In the genomic region with DNA sequence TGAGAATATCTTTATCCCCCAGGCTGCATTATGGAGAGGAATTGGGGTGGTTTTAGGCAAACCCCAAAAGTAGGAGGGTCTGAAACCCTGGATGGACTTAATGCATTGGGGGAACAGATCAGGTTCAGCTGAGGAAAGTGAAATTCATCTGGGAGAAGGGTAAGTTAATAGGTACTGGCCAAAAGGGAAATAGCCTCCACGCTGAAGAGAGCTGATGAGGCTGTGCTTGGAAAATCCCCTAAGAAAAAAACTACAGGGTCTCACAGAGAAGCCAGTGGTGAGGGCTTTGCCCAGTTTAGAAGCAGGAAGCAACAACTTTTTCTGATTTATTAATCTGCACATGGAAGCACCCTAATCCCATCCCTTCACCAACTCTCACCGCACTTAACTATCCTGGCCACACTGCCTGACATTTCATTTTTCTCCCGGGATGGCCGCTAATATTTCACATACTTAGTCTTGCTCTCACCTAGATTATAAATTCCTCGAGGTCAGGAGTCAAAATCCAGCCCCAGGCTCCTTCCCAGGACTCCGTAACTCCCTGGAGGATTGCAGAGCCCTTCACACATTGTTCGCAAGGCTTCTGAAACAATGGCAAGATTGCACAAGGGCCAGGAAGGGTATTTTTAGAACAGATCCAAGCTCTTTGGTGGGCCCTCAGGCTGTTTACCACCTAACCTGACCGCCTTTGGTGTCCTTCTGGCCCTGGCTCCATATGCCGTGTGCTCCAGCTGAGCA, we compare ENCODE assay signal across 12 cellular contexts.
A peak's percentile ranks its signal among the peaks of the same experiment; 100 is the strongest.
DNase-seq lines count a peak whose midpoint lies in the region; ATAC-seq and TF ChIP-seq lines count a peak whose summit lies in the region.
"Had no signal": no experiment of that assay in that cellular context is flagged by ENCODE, and none has a peak within 500 bp of the region (broad histone marks: within the 10 kb centered on the region; RNA-seq: fewer than 3 reads in every experiment).

No MANE protein-coding gene starts in this region.

- H3K27me3 ChIP-seq in heart left ventricle (no peaks in the 10 kb centered on the region), thyroid gland (no peaks in the 10 kb centered on the region)

- peaks cover 28 to 98% (median 79%) of the 10 kb centered on the region in 12 donors for H3K4me1 ChIP-seq in heart left ventricle
- peaks cover 65 to 74% of the 10 kb centered on the region in 2 donors for H3K4me1 ChIP-seq in thyroid gland

- TF ChIP-seq POLR2A in heart left ventricle (IDR thresholded peaks at IDR 0.05) (no peak), thyroid gland (IDR thresholded peaks at IDR 0.05) (no peak)

- DNase-seq in heart left ventricle (no peak), Right ventricle myocardium inferior (ENCODE audit: missing footprints) (no peak), thyroid gland (no peak), NCI-H2029 treated with DMSO at 0.1 percent for 48 hours (lab: John Stamatoyannopoulos, UW) (no peak), COLO829 (ENCODE audit: low spot score) (no peak), germinal center (ENCODE audit: low spot score) (no peak)
- DNase-seq: NCI-H146; NCI-H510A; stimulated activated CD4-positive, alpha-beta T cell treated with anti-CD3 and anti-CD28 coated beads, Interleukin-12 subunit alpha, Interleukin-12 subunit beta, amount 100 ng/mL, for 4 hours; WERI-Rb-1 had no signal

- no peaks in the 10 kb centered on the region for H3K36me3 Mint-ChIP-seq in nephron (ENCODE audit: low read depth)

- H3K9me3 Mint-ChIP-seq in nephron: no peaks in the 10 kb centered on the region

- H3K27ac ChIP-seq in heart left ventricle (peak overlapping the region; percentile 65 to 99 (median 98)), cingulate gyrus (ENCODE audit: low read depth, low read length) (peak overlapping the region; percentile 29), thyroid gland (peak overlapping the region; percentile 95 to 98 (median 97))
- H3K27ac ChIP-seq: WERI-Rb-1 had no signal

- ATAC-seq in heart left ventricle: no peak
- ATAC-seq in Right ventricle myocardium inferior: no peak

- H3K4me3 Mint-ChIP-seq in nephron: no peak overlapping the region

- H3K27me3 Mint-ChIP-seq in nephron (ENCODE audit: low read depth): no peaks in the 10 kb centered on the region

- TF ChIP-seq CTCF in heart left ventricle (IDR thresholded peaks at IDR 0.05) (no peak), nephron (IDR thresholded peaks at IDR 0.05; ENCODE audit: unreplicated experiment in 3 of 3) (no peak), thyroid gland (IDR thresholded peaks at IDR 0.05) (no peak)

- H3K36me3 ChIP-seq in heart left ventricle (no peaks in the 10 kb centered on the region), thyroid gland (no peaks in the 10 kb centered on the region)
- H3K36me3 ChIP-seq: WERI-Rb-1 had no signal

- peaks cover 94% of the 10 kb centered on the region for H3K4me1 Mint-ChIP-seq in nephron

- intact Hi-C loops in heart left ventricle (cut with DNase I) (loop anchor here in 9 of 10 donors (5.0 to 10.0 kb wide), 7 partner anchors 38 to 375 kb away; no protein-coding TSS in a partner anchor), Right ventricle myocardium inferior (cut with DNase I) (loop anchor here (2.0 to 5.0 kb wide), 4 partner anchors 42 to 537 kb away; no protein-coding TSS in a partner anchor), thyroid gland (cut with DNase I) (loop anchor here (5.0 kb wide), 1 partner anchor 67 kb away; no protein-coding TSS in a partner anchor)

- H3K4me3 ChIP-seq in heart left ventricle: no peak overlapping the region
- H3K4me3 ChIP-seq in thyroid gland (replicated peaks in 1 of 3): no peak overlapping the region

- H3K9me3 ChIP-seq in heart left ventricle (no peaks in the 10 kb centered on the region), thyroid gland (no peaks in the 10 kb centered on the region)

- WGBS in heart left ventricle, 4 donors: 73 to 84% (median 80%) methylated on average over 9 of the region's 9 CpGs
- WGBS in thyroid gland, 2 donors: 89 to 91% methylated on average over 9 of the region's 9 CpGs

- H3K27ac Mint-ChIP-seq in nephron: peak overlapping the region; percentile 64 to 100 (median 99)

Comparison
In these comparisons a context has a peak if more than half of its experiments do, and no peak if none do; other contexts are left out.
1. H3K27ac ChIP-seq: peak in every context shown above with its lines; median percentile 98 in heart left ventricle; 97 in thyroid gland; 29 in cingulate gyrus.